10 cellular contexts compared by ENCODE assay signal in the genomic region with DNA sequence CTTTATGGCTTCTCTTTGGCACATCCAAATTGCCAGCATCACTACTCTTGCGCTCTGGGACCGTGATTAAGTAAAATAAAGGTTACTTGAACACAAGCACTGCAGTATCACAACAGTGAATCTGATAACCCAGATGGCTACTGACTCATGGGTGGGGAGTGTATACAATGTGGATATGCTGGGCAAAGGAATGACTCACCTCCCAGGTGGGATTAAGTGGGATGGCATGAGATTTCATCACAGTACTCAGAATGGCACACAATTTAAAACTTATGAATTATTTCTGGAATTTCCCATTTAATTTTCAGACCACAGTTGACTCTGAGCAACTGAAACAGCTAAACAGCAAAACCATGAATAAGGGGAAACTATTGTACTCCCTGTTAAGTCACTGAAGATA. TPM values are rescaled to one million over a fixed set of nuclear protein-coding genes. Genes with fewer than 3 reads are reported as not detected.
DNase-seq lines count a peak whose midpoint lies in the region; ATAC-seq and FAIRE-seq lines count a peak whose summit lies in the region.
"Had no signal": no experiment of that assay in that cellular context is flagged by ENCODE, and none has a peak within 500 bp of the region (broad histone marks: within the 10 kb centered on the region; RNA-seq: fewer than 3 reads in every experiment).

No MANE protein-coding gene starts in this region.

- peak; percentile 67 for ATAC-seq in activated naive CD8-positive, alpha-beta T cell treated with anti-CD3 and anti-CD28 coated beads, Interleukin-2, amount 50 U/mL, for 24 hours
- no peak for ATAC-seq in GM21723 (IDR thresholded peaks at IDR 0.05; ENCODE audit: unreplicated experiment)

- no peak overlapping the region for H2AFZ ChIP-seq in mesenchymal stem cell (ENCODE audit: low read depth, low read length)

- H3K9me3 ChIP-seq in mesenchymal stem cell (ENCODE audit: control insufficient read depth, low read length) (no peaks in the 10 kb centered on the region), small intestine (ENCODE audit: control insufficient read depth, low read depth) (no peaks in the 10 kb centered on the region)

- no peak overlapping the region for H3K14ac ChIP-seq in mesenchymal stem cell (ENCODE audit: low read length in 2 of 2)

- H2BK12ac ChIP-seq in mesenchymal stem cell (ENCODE audit: low read length in 2 of 2) = no peak overlapping the region

- no peak overlapping the region for H2BK15ac ChIP-seq in mesenchymal stem cell (ENCODE audit: low read depth, poor library complexity, severe bottlenecking)

- H3K9me3 Mint-ChIP-seq in activated naive CD8-positive, alpha-beta T cell treated with anti-CD3 and anti-CD28 coated beads, Interleukin-2, amount 50 U/mL, for 24 hours = no peaks in the 10 kb centered on the region
- H3K9me3 Mint-ChIP-seq: memory B cell had no signal

- no peak overlapping the region for H3K4ac ChIP-seq in mesenchymal stem cell (ENCODE audit: low read depth in 1 of 2, low read length in 2 of 2)

- peak overlapping the region; percentile 60 for H3K27ac Mint-ChIP-seq in activated naive CD8-positive, alpha-beta T cell treated with anti-CD3 and anti-CD28 coated beads, Interleukin-2, amount 50 U/mL, for 24 hours
- H3K27ac Mint-ChIP-seq: memory B cell had no signal

- peaks cover 9% of the 10 kb centered on the region for H3K4me1 ChIP-seq in mesenchymal stem cell (ENCODE audit: control insufficient read depth, insufficient read depth, low read depth, low read length)
- H3K4me1 ChIP-seq in small intestine (ENCODE audit: control insufficient read depth in 2 of 2, insufficient read depth in 1 of 2, low read depth in 1 of 2, low read length in 1 of 2) = peaks cover 0 to 9% of the 10 kb centered on the region in 2 donors

- no peak overlapping the region for H3K4me3 Mint-ChIP-seq in activated naive CD8-positive, alpha-beta T cell treated with anti-CD3 and anti-CD28 coated beads, Interleukin-2, amount 50 U/mL, for 24 hours
- H3K4me3 Mint-ChIP-seq: memory B cell had no signal

- no peak overlapping the region for H4K8ac ChIP-seq in mesenchymal stem cell (ENCODE audit: low read length)

- DNase-seq in DMS53 (lab: John Stamatoyannopoulos, UW) = peak; percentile 39
- peak; percentile 91 for DNase-seq in HT1080 (ENCODE audit: low read depth)
- DNase-seq in activated naive CD8-positive, alpha-beta T cell treated with anti-CD3 and anti-CD28 coated beads, Interleukin-2, amount 50 U/mL, for 24 hours = no peak
- DNase-seq in mesenchymal stem cell = peak; percentile 47
- no peak for DNase-seq in UCSD-AML1 (lab: John Stamatoyannopoulos, UW; ENCODE audit: unreplicated experiment)
- no peak for DNase-seq in small intestine
- DNase-seq in SIG-M5 treated with dmso at 0.1 percent for 504 hours (lab: John Stamatoyannopoulos, UW; ENCODE audit: unreplicated experiment) = no peak
- DNase-seq: activated CD8-positive, alpha-beta memory T cell treated with anti-CD3 and anti-CD28 coated beads for 24 hours had no signal

- H3K36me3 Mint-ChIP-seq in activated naive CD8-positive, alpha-beta T cell treated with anti-CD3 and anti-CD28 coated beads, Interleukin-2, amount 50 U/mL, for 24 hours (ENCODE audit: low read depth) = peaks cover 33% of the 10 kb centered on the region

- H3K4me3 ChIP-seq in mesenchymal stem cell (ENCODE audit: insufficient read depth in 1 of 2, low read depth in 1 of 2, low read length in 2 of 2) (no peak overlapping the region), small intestine (ENCODE audit: low read depth in 1 of 2, low read length in 2 of 2) (no peak overlapping the region)

- FAIRE-seq in small intestine (lab: Jason Lieb, UNC) = no peak

- peak overlapping the region; percentile 52 for H3K9ac ChIP-seq in mesenchymal stem cell (ENCODE audit: low read length)

- peaks cover 54% of the 10 kb centered on the region for H3K4me1 Mint-ChIP-seq in activated naive CD8-positive, alpha-beta T cell treated with anti-CD3 and anti-CD28 coated beads, Interleukin-2, amount 50 U/mL, for 24 hours

- H3K36me3 ChIP-seq in mesenchymal stem cell (ENCODE audit: control insufficient read depth in 1 of 2, insufficient read depth in 2 of 2, low read depth in 1 of 2, low read length in 2 of 2) = peaks cover under 1 to 44% of the 10 kb centered on the region in 2 experiments
- peaks cover 4% of the 10 kb centered on the region in 2 donors for H3K36me3 ChIP-seq in small intestine (ENCODE audit: control insufficient read depth in 2 of 2, insufficient read depth in 2 of 2, low read length in 2 of 2)

- H2BK120ac ChIP-seq in mesenchymal stem cell (ENCODE audit: low read depth, low read length) = no peak overlapping the region

- no peak overlapping the region for H3K4me2 ChIP-seq in mesenchymal stem cell (ENCODE audit: low read length, poor library complexity, severe bottlenecking)

- peak overlapping the region; percentile 73 for H2BK5ac ChIP-seq in mesenchymal stem cell (ENCODE audit: low read depth, low read length, poor library complexity, severe bottlenecking)

- no peak overlapping the region for H3K18ac ChIP-seq in mesenchymal stem cell (ENCODE audit: low read depth in 1 of 2, low read length in 2 of 2)

- H3K27me3 Mint-ChIP-seq in activated naive CD8-positive, alpha-beta T cell treated with anti-CD3 and anti-CD28 coated beads, Interleukin-2, amount 50 U/mL, for 24 hours = no peaks in the 10 kb centered on the region
- H3K27me3 Mint-ChIP-seq: memory B cell had no signal

- H2AK5ac ChIP-seq in mesenchymal stem cell (ENCODE audit: low read length, severe bottlenecking) = no peak overlapping the region

- H3K27me3 ChIP-seq in mesenchymal stem cell (ENCODE audit: control insufficient read depth in 1 of 2, insufficient read depth in 1 of 2, low read length in 2 of 2) = no peaks in the 10 kb centered on the region
- no peaks in the 10 kb centered on the region for H3K27me3 ChIP-seq in small intestine (ENCODE audit: control insufficient read depth in 2 of 2, insufficient read depth in 2 of 2, low read length in 2 of 2)

- no peak overlapping the region for H4K91ac ChIP-seq in mesenchymal stem cell (ENCODE audit: low read length)

- H3K27ac ChIP-seq in mesenchymal stem cell (ENCODE audit: low read length, poor library complexity, severe bottlenecking) (no peak overlapping the region), small intestine (ENCODE audit: low read depth in 1 of 2, low read length in 1 of 2) (no peak overlapping the region)

- WGBS in mesenchymal stem cell = no CpG with 5 or more reads among the region's 2 CpGs
- 77 to 95% (median 93%) methylated on average over 2 of the region's 2 CpGs for WGBS in small intestine, 3 donors

- H3K79me1 ChIP-seq in mesenchymal stem cell (replicated peaks; ENCODE audit: low read length, poor library complexity, severe bottlenecking) = peaks cover 21% of the 10 kb centered on the region

- H3K23ac ChIP-seq in mesenchymal stem cell (ENCODE audit: low read length in 2 of 2) = no peak overlapping the region

RNA-seq across cellular contexts. Expression of a gene that starts 4.3 kb away (rescaled TPM):
- total RNA-seq in HT1080 (2014; rRNA removed; shearing (Covaris generic)) = 38.8 and 44.5 TPM in 2 replicates
- 29.8 and 33.2 TPM in 2 replicates for polyA plus RNA-seq in HT1080 (2015; cell fraction: cytosol; rRNA removed)
- polyA plus RNA-seq in HT1080 (2015; cell fraction: nucleus; rRNA removed) = 85.1 and 88.4 TPM in 2 replicates
- 13.5 TPM for polyA plus RNA-seq in mesenchymal stem cell (2013, experiment 1 of 2)
- polyA plus RNA-seq in mesenchymal stem cell (2013, experiment 2 of 2) = 12.7 TPM
- polyA plus RNA-seq in small intestine = 10 to 100 TPM in 2 of 3 donors, 1 to 10 TPM in 1; 9.5 to 24.8 (median 14.6) TPM

RNA-seq across cellular contexts. Expression of a gene that starts 4.5 kb away (rescaled TPM):
- total RNA-seq in HT1080 (2014; rRNA removed; shearing (Covaris generic)) = 95.9 and 96.6 TPM in 2 replicates
- polyA plus RNA-seq in HT1080 (2015; cell fraction: cytosol; rRNA removed) = 123 and 143 TPM in 2 replicates
- polyA plus RNA-seq in HT1080 (2015; cell fraction: nucleus; rRNA removed) = 59.6 and 69.1 TPM in 2 replicates
- polyA plus RNA-seq in mesenchymal stem cell (2013, experiment 1 of 2) = 134 TPM
- 120 TPM for polyA plus RNA-seq in mesenchymal stem cell (2013, experiment 2 of 2)
- polyA plus RNA-seq in small intestine = 100 to 1,000 TPM in 2 of 3 donors, 10 to 100 TPM in 1; 79.8 to 129 (median 126) TPM

Comparison
In these comparisons a context has a peak if more than half of its experiments do, and no peak if none do; other contexts are left out.
1. DNase-seq: peak in DMS53 (single experiment), HT1080 (single experiment) and mesenchymal stem cell (single experiment); none in activated naive CD8-positive, alpha-beta T cell treated with anti-CD3 and anti-CD28 coated beads, Interleukin-2, amount 50 U/mL, for 24 hours (single experiment), UCSD-AML1 (single experiment), small intestine (single experiment) and SIG-M5 treated with dmso at 0.1 percent for 504 hours (single experiment).